In the genomic region with DNA sequence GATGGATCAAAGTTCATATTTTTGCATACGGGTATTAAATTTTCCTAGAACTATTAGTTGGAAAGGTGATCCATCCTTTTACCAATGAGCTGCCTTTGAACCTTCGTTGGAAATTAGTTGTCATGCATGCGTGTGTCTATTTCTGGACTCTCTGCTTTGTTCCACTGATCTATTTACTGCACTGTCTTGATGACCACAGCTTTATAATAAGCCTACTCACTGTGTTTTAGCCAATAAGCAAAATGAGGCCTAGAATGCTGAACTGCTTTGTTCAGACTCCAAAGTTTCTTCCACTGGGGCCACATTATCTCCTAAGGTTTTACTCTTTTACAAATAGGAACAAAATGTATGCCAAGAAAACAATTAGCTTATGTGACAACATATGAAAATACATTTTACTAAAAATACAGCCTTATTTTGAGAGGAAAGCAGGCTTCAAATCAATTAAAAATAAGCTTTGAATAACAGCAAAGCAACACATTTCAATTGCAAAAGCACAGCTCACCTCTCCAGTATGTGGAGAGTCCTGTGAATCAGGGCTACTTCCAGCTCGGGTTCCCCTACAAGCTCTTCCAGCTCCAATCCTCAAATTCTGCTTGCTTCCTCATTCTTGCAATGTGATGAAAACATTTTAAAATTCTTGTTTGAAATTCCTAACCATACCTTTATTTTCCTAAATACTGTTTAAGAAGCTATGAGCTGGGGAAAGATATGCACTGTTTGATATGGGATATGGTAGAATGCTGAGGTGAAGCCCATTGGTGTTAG, we compare ENCODE assay signal across 16 cellular contexts.
A peak's percentile ranks its signal among the peaks of the same experiment; 100 is the strongest.
DNase-seq lines count a peak whose midpoint lies in the region; ATAC-seq, FAIRE-seq and TF ChIP-seq lines count a peak whose summit lies in the region.
"Had no signal": no experiment of that assay in that cellular context is flagged by ENCODE, and none has a peak within 500 bp of the region (broad histone marks: within the 10 kb centered on the region; RNA-seq: fewer than 3 reads in every experiment).

No MANE protein-coding gene starts in this region.

- no peak for TF ChIP-seq POLR2A in H54 (IDR thresholded peaks at IDR 0.05; ENCODE audit: low read depth, low read length)

- DNase-seq in H54 (ENCODE audit: insufficient read length, low spot score): no peak
- DNase-seq in kidney tubule cell (ENCODE audit: low spot score): peak; percentile 92
- peak; percentile 73 for DNase-seq in superior temporal gyrus (ENCODE audit: extremely low spot score)
- no peak for DNase-seq in islet precursor cell
- DNase-seq in NCI-H1092 (lab: John Stamatoyannopoulos, UW): no peak
- DNase-seq: activated naive CD8-positive, alpha-beta T cell treated with anti-CD3 and anti-CD28 coated beads, Interleukin-2, amount 10 ng/mL, durations not matched to agents 7 days and 5 days; NCI-H2081 treated with DMSO at 0.1 percent for 48 hours; stimulated activated naive B cell treated with anti-CD40 and anti-IgM and Interleukin-4, amounts not matched to agents 10 μg/mL and 1 μg/mL and 100 μg/mL, for 72 hours; T-helper 2 cell; transverse colon had no signal

- peak overlapping the region; percentile 78 for H3K27ac ChIP-seq in cingulate gyrus (ENCODE audit: low read depth, low read length)
- H3K27ac ChIP-seq: breast epithelium, SJSA1 had no signal

- FAIRE-seq in H54 (lab: Jason Lieb, UNC): peak; percentile 53
- FAIRE-seq: GM18507 had no signal

- ATAC-seq in GM21515 (IDR thresholded peaks at IDR 0.05; ENCODE audit: unreplicated experiment): no peak
- ATAC-seq: esophagus mucosa; stimulated activated naive B cell treated with anti-CD40 and anti-IgM and Interleukin-4, amounts not matched to agents 10 μg/mL and 1 μg/mL and 100 μg/mL, for 72 hours had no signal

Comparison
In these comparisons a context has a peak if more than half of its experiments do, and no peak if none do; other contexts are left out.
1. DNase-seq: peak in kidney tubule cell (single experiment) and superior temporal gyrus (single experiment); none in H54 (single experiment), islet precursor cell (single experiment) and NCI-H1092 (single experiment).